Comparison of ENCODE assay signal across 32 cellular contexts in the genomic region with DNA sequence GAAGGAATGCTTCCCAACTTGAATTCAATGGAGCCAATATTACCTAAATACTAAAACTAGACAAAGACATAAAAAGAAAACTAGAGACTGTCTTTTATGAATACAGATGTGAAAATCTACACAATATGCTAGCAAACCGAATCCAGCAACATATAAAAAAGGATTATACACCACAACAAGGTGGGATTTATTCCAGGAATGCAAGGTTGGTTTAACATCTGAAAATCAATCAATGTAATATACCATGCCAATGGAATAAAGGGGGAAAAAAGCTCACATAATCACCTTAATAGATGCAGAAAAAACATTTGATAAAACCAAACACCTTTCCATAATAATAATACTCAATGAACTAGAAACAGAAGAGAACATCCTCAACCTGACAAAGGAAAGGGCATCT.
"Had no signal": no experiment of that assay in that cellular context is flagged by ENCODE, and none has a peak within 500 bp of the region (broad histone marks: within the 10 kb centered on the region; RNA-seq: fewer than 3 reads in every experiment).

No MANE protein-coding gene starts in this region.

- H3K27me3 ChIP-seq: adrenal gland, ascending aorta, body of pancreas, brain microvascular endothelial cell, breast epithelium, cardiac muscle cell had no signal

- H3K4me3 ChIP-seq: adrenal gland, ascending aorta, body of pancreas, breast epithelium, cardiac muscle cell had no signal

- H3K27ac ChIP-seq: adrenal gland, ascending aorta, body of pancreas, brain microvascular endothelial cell, breast epithelium, cardiac muscle cell had no signal

- H3K36me3 ChIP-seq: adrenal gland, ascending aorta, brain microvascular endothelial cell, breast epithelium, cardiac muscle cell had no signal

- FAIRE-seq: astrocyte, bronchial epithelial cell had no signal

- DNase-seq: activated effector memory CD4-positive, alpha-beta T cell treated with anti-CD3 and anti-CD28 coated beads, Interleukin-2, amount 50 U/mL, for 16 hours; activated effector memory CD4-positive, alpha-beta T cell treated with Interleukin-2 at 50 U/mL for 16 hours; activated gamma-delta T cell; activated gamma-delta T cell treated with Interleukin-2 at 50 U/mL for 16 hours; activated naive CD4-positive, alpha-beta T cell; activated naive CD4-positive, alpha-beta T cell treated with anti-CD3 and anti-CD28 coated beads for 36 hours; activated naive CD4-positive, alpha-beta T cell treated with anti-CD3 and anti-CD28 coated beads, Interleukin-2, amount 10 ng/mL, durations not matched to agents 7 days and 5 days; activated naive CD4-positive, alpha-beta T cell treated with anti-CD3 and anti-CD28 coated beads, Interleukin-2, amount 50 U/mL, for 16 hours; activated naive CD4-positive, alpha-beta T cell treated with Interleukin-2 at 50 U/mL for 16 hours; activated naive CD8-positive, alpha-beta T cell treated with anti-CD3 and anti-CD28 coated beads for 36 hours; activated naive CD8-positive, alpha-beta T cell treated with anti-CD3 and anti-CD28 coated beads, Interleukin-2, amount 10 ng/mL, durations not matched to agents 7 days and 5 days; activated naive CD8-positive, alpha-beta T cell treated with anti-CD3 and anti-CD28 coated beads, Interleukin-2, amount 50 U/mL, for 24 hours; activated T-cell treated with anti-CD3 and anti-CD28 coated beads, Interleukin-2, amount 50 U/mL, for 4 hours; activated T-cell treated with anti-CD3 and anti-CD28 coated beads, Interleukin-2, amount 50 U/mL, for 48 hours; activated T-cell treated with anti-CD3 and anti-CD28 coated beads, Interleukin-2, amount 50 U/mL, for 72 hours; adrenal gland; amniotic stem cell; amygdala; anterior cingulate cortex; aorta; body of pancreas; brain microvascular endothelial cell; caudate nucleus; central memory CD4-positive, alpha-beta T cell; cerebellar nuclear complex had no signal

- ATAC-seq: activated naive CD4-positive, alpha-beta T cell treated with anti-CD3 and anti-CD28 coated beads, Interleukin-2, amount 50 U/mL, for 72 hours; activated naive CD8-positive, alpha-beta T cell treated with anti-CD3 and anti-CD28 coated beads, Interleukin-2, amount 50 U/mL, for 24 hours; activated T-cell treated with anti-CD3 and anti-CD28 coated beads, Interleukin-2, amount 50 U/mL, for 4 hours; activated T-cell treated with anti-CD3 and anti-CD28 coated beads, Interleukin-2, amount 50 U/mL, for 72 hours; activated T-helper 17 cell treated with anti-CD3 and anti-CD28 coated beads, Interleukin-2, amount 50 U/mL, for 72 hours; body of pancreas had no signal

- H3K9me3 ChIP-seq: adrenal gland, body of pancreas had no signal
